Comparison of ENCODE assay signal across 18 cellular contexts in genomic region chr16:85419503-85420408, GRCh38.
DNase-seq lines count a peak whose midpoint lies in the region; ATAC-seq and TF ChIP-seq lines count a peak whose summit lies in the region.
"Had no signal": no experiment of that assay in that cellular context is flagged by ENCODE, and none has a peak within 500 bp of the region (broad histone marks: within the 10 kb centered on the region; RNA-seq: fewer than 3 reads in every experiment).

No MANE protein-coding gene starts in this region.

- no peak for TF ChIP-seq POLR2A in body of pancreas (IDR thresholded peaks at IDR 0.05)
- TF ChIP-seq POLR2A in thyroid gland (IDR thresholded peaks at IDR 0.05), result no peak

- H3K36me3 ChIP-seq in body of pancreas (replicated peaks in 1 of 2; ENCODE audit: insufficient read depth in 1 of 2, low read depth in 2 of 2) (no peaks in the 10 kb centered on the region), lower lobe of right lung (no peaks in the 10 kb centered on the region), thyroid gland (no peaks in the 10 kb centered on the region)
- H3K36me3 ChIP-seq: SJSA1, uterus had no signal

- H3K9me3 Mint-ChIP-seq in activated naive CD8-positive, alpha-beta T cell treated with anti-CD3 and anti-CD28 coated beads, Interleukin-2, amount 10 ng/mL, durations not matched to agents 7 days and 5 days, result no peaks in the 10 kb centered on the region
- H3K9me3 Mint-ChIP-seq in activated naive CD8-positive, alpha-beta T cell treated with anti-CD3 and anti-CD28 coated beads for 36 hours, result no peaks in the 10 kb centered on the region
- H3K9me3 Mint-ChIP-seq: CD4-positive, alpha-beta T cell had no signal

- H3K4me1 ChIP-seq in body of pancreas (peaks cover 49% of the 10 kb centered on the region), lower lobe of right lung (peaks cover 40% of the 10 kb centered on the region), thyroid gland (peaks cover 3 to 26% of the 10 kb centered on the region in 2 donors)

- POLR2A ChIA-PET in activated naive CD8-positive, alpha-beta T cell treated with anti-CD3 and anti-CD28 coated beads, Interleukin-2, amount 10 ng/mL, durations not matched to agents 7 days and 5 days (lab: Charles Lee), result interaction anchor here (1.0 to 1.9 kb wide), 4 partner anchors 191 to 392 kb away, joined by 3 to 7 read pairs (median 6); partner anchors contain the start of gene KIAA0513

- 79 to 84% methylated on average over 16 to 21 of the region's 21 CpGs for WGBS in body of pancreas, 2 donors
- WGBS in thyroid gland, 2 donors, result 64 to 69% methylated on average over 20 of the region's 21 CpGs

- H3K4me3 ChIP-seq in body of pancreas (no peak overlapping the region), lower lobe of right lung (no peak overlapping the region), thyroid gland (replicated peaks in 1 of 3) (no peak overlapping the region)
- H3K4me3 ChIP-seq: esophagus squamous epithelium, lung, SJSA1, smooth muscle cell, uterus had no signal

- H3K27me3 ChIP-seq in body of pancreas (no peaks in the 10 kb centered on the region), lower lobe of right lung (ENCODE audit: low read depth) (no peaks in the 10 kb centered on the region), thyroid gland (no peaks in the 10 kb centered on the region)
- H3K27me3 ChIP-seq: SJSA1, uterus had no signal

- no peak overlapping the region for H3K4me3 Mint-ChIP-seq in activated naive CD8-positive, alpha-beta T cell treated with anti-CD3 and anti-CD28 coated beads, Interleukin-2, amount 10 ng/mL, durations not matched to agents 7 days and 5 days
- H3K4me3 Mint-ChIP-seq in activated naive CD8-positive, alpha-beta T cell treated with anti-CD3 and anti-CD28 coated beads for 36 hours, result no peak overlapping the region
- H3K4me3 Mint-ChIP-seq: CD4-positive, alpha-beta T cell had no signal

- peaks cover 6% of the 10 kb centered on the region for H3K4me1 Mint-ChIP-seq in activated naive CD8-positive, alpha-beta T cell treated with anti-CD3 and anti-CD28 coated beads, Interleukin-2, amount 10 ng/mL, durations not matched to agents 7 days and 5 days
- peaks cover 11% of the 10 kb centered on the region for H3K4me1 Mint-ChIP-seq in activated naive CD8-positive, alpha-beta T cell treated with anti-CD3 and anti-CD28 coated beads for 36 hours

- no peaks in the 10 kb centered on the region for H3K9me3 ChIP-seq in body of pancreas
- no peaks in the 10 kb centered on the region for H3K9me3 ChIP-seq in lower lobe of right lung
- no peaks in the 10 kb centered on the region for H3K9me3 ChIP-seq in thyroid gland
- H3K9me3 ChIP-seq: esophagus squamous epithelium, SJSA1, uterus had no signal

- DNase-seq in activated naive CD8-positive, alpha-beta T cell treated with anti-CD3 and anti-CD28 coated beads, Interleukin-2, amount 10 ng/mL, durations not matched to agents 7 days and 5 days, result peak; percentile 30
- DNase-seq in activated naive CD8-positive, alpha-beta T cell treated with anti-CD3 and anti-CD28 coated beads for 36 hours, result no peak
- DNase-seq in body of pancreas (peak in 3 of 4 donors; percentile 1 to 9 (median 8)), lower lobe of right lung (peak; percentile 24), thyroid gland (peak; percentile 57 to 64), NOMO-1 treated with DMSO at 0.1 percent for 48 hours (lab: John Stamatoyannopoulos, UW; ENCODE audit: unreplicated experiment) (no peak), NCI-H2196 treated with DMSO at 0.1 percent for 48 hours (lab: John Stamatoyannopoulos, UW; ENCODE audit: unreplicated experiment) (no peak)
- DNase-seq: DMS79, esophagus squamous epithelium, NCI-H1436 treated with DMSO at 0.1 percent for 48 hours, NCI-H748 treated with DMSO at 0.1 percent for 48 hours had no signal

- no peaks in the 10 kb centered on the region for H3K36me3 Mint-ChIP-seq in activated naive CD8-positive, alpha-beta T cell treated with anti-CD3 and anti-CD28 coated beads, Interleukin-2, amount 10 ng/mL, durations not matched to agents 7 days and 5 days
- no peaks in the 10 kb centered on the region for H3K36me3 Mint-ChIP-seq in activated naive CD8-positive, alpha-beta T cell treated with anti-CD3 and anti-CD28 coated beads for 36 hours

- ATAC-seq in activated naive CD8-positive, alpha-beta T cell treated with anti-CD3 and anti-CD28 coated beads, Interleukin-2, amount 10 ng/mL, durations not matched to agents 7 days and 5 days (ENCODE audit: low read depth), result no peak
- ATAC-seq in body of pancreas, result no peak
- no peak for ATAC-seq in lower lobe of right lung
- ATAC-seq in GM19351 (IDR thresholded peaks at IDR 0.05; ENCODE audit: unreplicated experiment), result no peak

- no peak overlapping the region for H3K27ac ChIP-seq in body of pancreas
- no peak overlapping the region for H3K27ac ChIP-seq in lower lobe of right lung
- peak overlapping the region in 1 of 3 donors; percentile 42 for H3K27ac ChIP-seq in thyroid gland
- H3K27ac ChIP-seq: esophagus squamous epithelium, HL-60, SJSA1, uterus had no signal

- intact Hi-C loops in body of pancreas (cut with DNase I) (loop anchor here (2.0 to 10.0 kb wide), 2 partner anchors 189 to 295 kb away; no protein-coding TSS in a partner anchor), lower lobe of right lung (cut with DNase I) (no loop called here), thyroid gland (cut with DNase I) (loop anchor here (5.0 to 10.0 kb wide), 3 partner anchors 75 to 188 kb away; no protein-coding TSS in a partner anchor)

- TF ChIP-seq CTCF in body of pancreas (IDR thresholded peaks at IDR 0.05), result no peak
- TF ChIP-seq CTCF in lower lobe of right lung (IDR thresholded peaks at IDR 0.05), result no peak
- TF ChIP-seq CTCF in thyroid gland (IDR thresholded peaks at IDR 0.05), result no peak

- no peak overlapping the region for H3K27ac Mint-ChIP-seq in activated naive CD8-positive, alpha-beta T cell treated with anti-CD3 and anti-CD28 coated beads, Interleukin-2, amount 10 ng/mL, durations not matched to agents 7 days and 5 days
- H3K27ac Mint-ChIP-seq in activated naive CD8-positive, alpha-beta T cell treated with anti-CD3 and anti-CD28 coated beads for 36 hours, result no peak overlapping the region
- H3K27ac Mint-ChIP-seq: CD4-positive, alpha-beta T cell had no signal

- peaks cover 5% of the 10 kb centered on the region for H3K27me3 Mint-ChIP-seq in activated naive CD8-positive, alpha-beta T cell treated with anti-CD3 and anti-CD28 coated beads, Interleukin-2, amount 10 ng/mL, durations not matched to agents 7 days and 5 days
- H3K27me3 Mint-ChIP-seq in activated naive CD8-positive, alpha-beta T cell treated with anti-CD3 and anti-CD28 coated beads for 36 hours, result no peaks in the 10 kb centered on the region
- H3K27me3 Mint-ChIP-seq: CD4-positive, alpha-beta T cell had no signal

Comparison
In these comparisons a context has a peak if more than half of its experiments do, and no peak if none do; other contexts are left out.
1. DNase-seq: peak in activated naive CD8-positive, alpha-beta T cell treated with anti-CD3 and anti-CD28 coated beads, Interleukin-2, amount 10 ng/mL, durations not matched to agents 7 days and 5 days (single experiment), body of pancreas (3 of 4), lower lobe of right lung (single experiment) and thyroid gland (2 of 2); none in activated naive CD8-positive, alpha-beta T cell treated with anti-CD3 and anti-CD28 coated beads for 36 hours (single experiment), NOMO-1 treated with DMSO at 0.1 percent for 48 hours (single experiment) and NCI-H2196 treated with DMSO at 0.1 percent for 48 hours (single experiment).